In the genomic region with DNA sequence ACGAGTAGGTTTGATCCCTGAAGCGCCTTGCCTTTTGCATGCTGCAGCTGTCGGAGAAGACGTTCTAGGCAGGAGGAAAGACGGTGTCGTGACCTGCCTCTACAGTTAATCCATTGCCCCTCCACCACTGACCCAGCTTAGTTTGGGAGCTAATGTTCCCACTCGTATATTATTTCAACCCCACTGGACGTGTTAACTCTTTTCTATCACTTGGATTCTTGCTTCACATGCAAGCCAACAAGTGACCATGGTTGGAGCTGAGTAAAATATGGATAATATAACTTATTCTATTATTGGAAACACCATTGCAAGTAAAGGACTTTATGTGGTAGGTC, we compare ENCODE assay signal across 8 cellular contexts. TPM values are rescaled to one million over a fixed set of nuclear protein-coding genes. Genes with fewer than 3 reads are reported as not detected.
DNase-seq lines count a peak whose midpoint lies in the region; ATAC-seq and TF ChIP-seq lines count a peak whose summit lies in the region.

No MANE protein-coding gene starts in this region.

- H3K36me3 Mint-ChIP-seq in activated naive CD4-positive, alpha-beta T cell treated with anti-CD3 and anti-CD28 coated beads, Interleukin-2, amount 50 U/mL, for 24 hours, result no peaks in the 10 kb centered on the region
- H3K36me3 Mint-ChIP-seq in MCF 10A (ENCODE audit: insufficient read depth, unreplicated experiment), result peaks cover 6% of the 10 kb centered on the region

- H3K27ac Mint-ChIP-seq in activated naive CD4-positive, alpha-beta T cell treated with anti-CD3 and anti-CD28 coated beads, Interleukin-2, amount 50 U/mL, for 24 hours, result peak overlapping the region; percentile 95
- peak overlapping the region; percentile 96 for H3K27ac Mint-ChIP-seq in MCF 10A (ENCODE audit: low read depth, unreplicated experiment)

- no peaks in the 10 kb centered on the region for H3K36me3 ChIP-seq in mesodermal cell (ENCODE audit: control insufficient read depth, insufficient read depth, low read length)
- no peaks in the 10 kb centered on the region for H3K36me3 ChIP-seq in urinary bladder (ENCODE audit: insufficient read depth)

- TSS peak; percentile 50 for BruUV-seq in MCF 10A (replicated peaks; lab: Mats Ljungman, UMichigan)

- ATAC-seq in GM19397 (IDR thresholded peaks at IDR 0.05; ENCODE audit: unreplicated experiment), result no peak

- no peaks in the 10 kb centered on the region for H3K9me3 Mint-ChIP-seq in activated naive CD4-positive, alpha-beta T cell treated with anti-CD3 and anti-CD28 coated beads, Interleukin-2, amount 50 U/mL, for 24 hours
- H3K9me3 Mint-ChIP-seq in MCF 10A (ENCODE audit: unreplicated experiment), result no peaks in the 10 kb centered on the region

- no peak for TF ChIP-seq CTCF in MCF 10A (IDR thresholded peaks at IDR 0.05; ENCODE audit: unreplicated experiment)

- no peaks in the 10 kb centered on the region for H3K27me3 Mint-ChIP-seq in activated naive CD4-positive, alpha-beta T cell treated with anti-CD3 and anti-CD28 coated beads, Interleukin-2, amount 50 U/mL, for 24 hours
- no peaks in the 10 kb centered on the region for H3K27me3 Mint-ChIP-seq in MCF 10A (ENCODE audit: insufficient read depth, unreplicated experiment)

- CTCF ChIA-PET in MCF 10A (lab: Yijun Ruan, JAX), result interaction anchor here (0.7 to 1.7 kb wide), 6 partner anchors 26 to 199 kb away, joined by 3 to 6 read pairs (median 4); no protein-coding TSS in a partner anchor

- intact Hi-C loops in MCF 10A (cut with micrococcal nuclease), result no loop called here

- no peak for DNase-seq in activated naive CD4-positive, alpha-beta T cell treated with anti-CD3 and anti-CD28 coated beads, Interleukin-2, amount 50 U/mL, for 16 hours
- DNase-seq in MCF 10A (ENCODE audit: unreplicated experiment) (no peak), T-helper 9 cell (no peak), pons (ENCODE audit: low spot score) (no peak)

- H3K4me3 ChIP-seq in mesodermal cell (ENCODE audit: extremely low read depth, insufficient read depth, low read length, poor library complexity, severe bottlenecking), result peak overlapping the region; percentile 77
- H3K4me3 ChIP-seq in urinary bladder (ENCODE audit: low read depth, low read length), result peak overlapping the region; percentile 75

- WGBS in mesodermal cell (ENCODE audit: insufficient coverage in 2 of 2), 2 experiments, result 29 to 38% methylated on average over 5 to 7 of the region's 8 CpGs
- 2% methylated on average over 8 of the region's 8 CpGs for whole genome bisulfite sequencing in urinary bladder

- H3K27ac ChIP-seq in mesodermal cell (ENCODE audit: low read depth, low read length, severe bottlenecking) (no peak overlapping the region), urinary bladder (ENCODE audit: low read depth) (peak overlapping the region; percentile 83)

- H3K4me1 ChIP-seq in mesodermal cell (ENCODE audit: control insufficient read depth, insufficient read depth, low read length, poor library complexity, severe bottlenecking) (no peaks in the 10 kb centered on the region), urinary bladder (ENCODE audit: insufficient read depth) (peaks cover 1% of the 10 kb centered on the region)

- peak overlapping the region; percentile 92 for H3K4me3 Mint-ChIP-seq in activated naive CD4-positive, alpha-beta T cell treated with anti-CD3 and anti-CD28 coated beads, Interleukin-2, amount 50 U/mL, for 24 hours
- peak overlapping the region; percentile 94 for H3K4me3 Mint-ChIP-seq in MCF 10A (ENCODE audit: unreplicated experiment)

- peaks cover 65% of the 10 kb centered on the region for H3K4me1 Mint-ChIP-seq in activated naive CD4-positive, alpha-beta T cell treated with anti-CD3 and anti-CD28 coated beads, Interleukin-2, amount 50 U/mL, for 24 hours
- no peaks in the 10 kb centered on the region for H3K4me1 Mint-ChIP-seq in MCF 10A (ENCODE audit: insufficient read depth, unreplicated experiment)

- POLR2A ChIA-PET in MCF 10A (lab: Yijun Ruan, JAX), result interaction anchor here (0.7 to 2.5 kb wide), 10 partner anchors 9 to 52 kb away, joined by 3 to 14 read pairs (median 4); a partner anchor contains a TSS

- H3K9me3 ChIP-seq in mesodermal cell (ENCODE audit: control insufficient read depth, low read length), result no peaks in the 10 kb centered on the region

RNA-seq across cellular contexts. Expression of a gene that starts 0.7 kb away (rescaled TPM):
- 96.1 and 113 TPM in 2 replicates for total RNA-seq in MCF 10A (2022)
- polyA plus RNA-seq in mesodermal cell (2013, experiment 1 of 2), result 51.0 TPM
- 52.7 TPM for polyA plus RNA-seq in mesodermal cell (2013, experiment 2 of 2)
- 67.5 TPM for total RNA-seq in urinary bladder
- polyA plus RNA-seq in urinary bladder, result 165 TPM

RNA-seq across cellular contexts. Expression of a gene that starts 14.5 kb away (rescaled TPM):
- total RNA-seq in MCF 10A (2022) (not detected in 2 replicates), urinary bladder (not detected)
- polyA plus RNA-seq in mesodermal cell (2013, experiment 1 of 2), result not detected
- polyA plus RNA-seq in mesodermal cell (2013, experiment 2 of 2), result 0.05 TPM
- polyA plus RNA-seq in urinary bladder, result 0.15 TPM
